Comparison of ENCODE assay signal across 1 cellular context in the genomic region with DNA sequence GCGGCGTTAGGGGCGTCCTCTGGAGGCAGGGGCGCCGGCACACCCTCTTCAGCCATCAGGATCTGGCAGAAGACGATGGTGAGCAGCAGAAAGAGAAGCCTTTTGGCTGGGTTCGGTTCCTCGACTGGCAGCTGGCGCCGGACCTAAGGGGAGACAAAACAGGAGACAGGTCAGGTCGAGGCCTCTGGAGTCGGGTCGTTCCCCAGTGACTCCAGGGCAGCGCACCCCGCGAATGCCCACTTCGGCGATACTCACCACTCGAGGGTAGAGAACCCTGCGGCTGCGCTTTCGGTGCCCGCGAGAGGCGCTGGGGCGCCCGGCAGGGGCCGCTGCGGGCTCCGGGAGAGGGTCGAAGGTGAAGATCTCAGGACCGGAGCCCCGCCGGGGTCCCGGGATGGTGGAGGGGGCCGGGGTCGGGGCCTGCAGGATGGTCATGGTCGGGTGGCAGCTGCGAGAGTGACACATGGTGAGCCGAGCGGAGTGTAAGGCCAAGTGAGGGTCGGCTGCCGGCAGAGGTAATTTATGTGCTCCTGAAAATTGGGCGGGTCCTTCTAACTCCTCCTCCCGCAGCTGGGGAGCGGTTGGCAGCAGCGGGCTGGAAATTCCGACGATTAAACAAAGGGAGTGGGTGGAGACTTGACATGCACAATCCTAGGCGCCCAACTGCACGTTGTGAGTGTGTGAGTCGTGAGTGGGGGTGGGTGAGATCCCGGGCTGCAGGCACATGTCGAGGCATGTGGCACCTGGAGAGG.
TF ChIP-seq lines count a peak whose summit lies in the region.

A gene with protein sequence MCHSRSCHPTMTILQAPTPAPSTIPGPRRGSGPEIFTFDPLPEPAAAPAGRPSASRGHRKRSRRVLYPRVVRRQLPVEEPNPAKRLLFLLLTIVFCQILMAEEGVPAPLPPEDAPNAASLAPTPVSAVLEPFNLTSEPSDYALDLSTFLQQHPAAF (minus strand): TSS at position 494 of the 752 bp plus-strand sequence. CDS start 29 bp downstream, at position 465.

TF ChIP-seq in HepG2, 621 proteins besides CTCF, POLR2A, EP300 and RAD21 (continued from another document and continues in another):
- TF ChIP-seq, protein P1, sequence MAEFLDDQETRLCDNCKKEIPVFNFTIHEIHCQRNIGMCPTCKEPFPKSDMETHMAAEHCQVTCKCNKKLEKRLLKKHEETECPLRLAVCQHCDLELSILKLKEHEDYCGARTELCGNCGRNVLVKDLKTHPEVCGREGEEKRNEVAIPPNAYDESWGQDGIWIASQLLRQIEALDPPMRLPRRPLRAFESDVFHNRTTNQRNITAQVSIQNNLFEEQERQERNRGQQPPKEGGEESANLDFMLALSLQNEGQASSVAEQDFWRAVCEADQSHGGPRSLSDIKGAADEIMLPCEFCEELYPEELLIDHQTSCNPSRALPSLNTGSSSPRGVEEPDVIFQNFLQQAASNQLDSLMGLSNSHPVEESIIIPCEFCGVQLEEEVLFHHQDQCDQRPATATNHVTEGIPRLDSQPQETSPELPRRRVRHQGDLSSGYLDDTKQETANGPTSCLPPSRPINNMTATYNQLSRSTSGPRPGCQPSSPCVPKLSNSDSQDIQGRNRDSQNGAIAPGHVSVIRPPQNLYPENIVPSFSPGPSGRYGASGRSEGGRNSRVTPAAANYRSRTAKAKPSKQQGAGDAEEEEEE (CRISPR knock-in tag; IDR thresholded peaks at IDR 0.05; ENCODE audit: borderline replicate concordance): peak; percentile 23; the same call in 1 of the 2 replicates
- TF ChIP-seq PAX8 (CRISPR knock-in tag; IDR thresholded peaks at IDR 0.05; ENCODE audit: borderline replicate concordance) (no peak), FOSL1 (CRISPR knock-in tag; IDR thresholded peaks at IDR 0.05; ENCODE audit: borderline replicate concordance) (peak; percentile 34; the same call in 1 of the 2 replicates), ZNF180 (CRISPR knock-in tag; IDR thresholded peaks at IDR 0.05; ENCODE audit: borderline replicate concordance, low read depth) (no peak), ZNF780A (CRISPR knock-in tag; IDR thresholded peaks at IDR 0.05) (no peak; the same call in 1 of the 2 replicates), ZNF251 (CRISPR knock-in tag; IDR thresholded peaks at IDR 0.05) (no peak), ZNF350 (CRISPR knock-in tag; IDR thresholded peaks at IDR 0.05; ENCODE audit: borderline replicate concordance, low read depth) (peak; percentile 74; the same call in 1 of the 2 replicates), SOX6 (IDR thresholded peaks at IDR 0.05) (no peak), SOX6 (CRISPR knock-in tag; IDR thresholded peaks at IDR 0.05) (peak; percentile 89), ZNF124 (CRISPR knock-in tag; IDR thresholded peaks at IDR 0.05) (peak; percentile 87; the same call in 1 of the 2 replicates), ZBTB7B (CRISPR knock-in tag; IDR thresholded peaks at IDR 0.05) (peak; percentile 94), KDM1A (CRISPR knock-in tag; IDR thresholded peaks at IDR 0.05) (0 out of 2 replicates have a peak, but pooled peaks have one; percentile 50), ZNF44 (CRISPR knock-in tag; IDR thresholded peaks at IDR 0.05) (no peak), TBX3 (IDR thresholded peaks at IDR 0.05; ENCODE audit: borderline replicate concordance) (no peak; the same call in 1 of the 2 replicates), ZNF619 (CRISPR knock-in tag; IDR thresholded peaks at IDR 0.05) (peak; percentile 50; the same call in 1 of the 2 replicates), DNMT1 (CRISPR knock-in tag; IDR thresholded peaks at IDR 0.05) (no peak; the same call in 1 of the 2 replicates), ZNF333 (CRISPR knock-in tag; IDR thresholded peaks at IDR 0.05; ENCODE audit: borderline replicate concordance) (peak; percentile 95), ZNF773 (CRISPR knock-in tag; IDR thresholded peaks at IDR 0.05; ENCODE audit: borderline replicate concordance) (no peak; the same call in 1 of the 2 replicates), REPIN1 (CRISPR knock-in tag; IDR thresholded peaks at IDR 0.05; ENCODE audit: borderline replicate concordance, low read depth) (peak; percentile 46; the same call in 1 of the 2 replicates), KLF6 (CRISPR knock-in tag; IDR thresholded peaks at IDR 0.05) (peak; percentile 90), TGIF2 (CRISPR knock-in tag; IDR thresholded peaks at IDR 0.05) (peak; percentile 94), NAIF1 (CRISPR knock-in tag; IDR thresholded peaks at IDR 0.05; ENCODE audit: borderline replicate concordance) (peak; percentile 69; the same call in 1 of the 2 replicates), ZNF792 (CRISPR knock-in tag; IDR thresholded peaks at IDR 0.05) (peak; percentile 97), SMC3 (IDR thresholded peaks at IDR 0.05; ENCODE audit: low read length) (peak; percentile 13; the same call in 1 of the 2 replicates)
- TF ChIP-seq, protein P2, sequence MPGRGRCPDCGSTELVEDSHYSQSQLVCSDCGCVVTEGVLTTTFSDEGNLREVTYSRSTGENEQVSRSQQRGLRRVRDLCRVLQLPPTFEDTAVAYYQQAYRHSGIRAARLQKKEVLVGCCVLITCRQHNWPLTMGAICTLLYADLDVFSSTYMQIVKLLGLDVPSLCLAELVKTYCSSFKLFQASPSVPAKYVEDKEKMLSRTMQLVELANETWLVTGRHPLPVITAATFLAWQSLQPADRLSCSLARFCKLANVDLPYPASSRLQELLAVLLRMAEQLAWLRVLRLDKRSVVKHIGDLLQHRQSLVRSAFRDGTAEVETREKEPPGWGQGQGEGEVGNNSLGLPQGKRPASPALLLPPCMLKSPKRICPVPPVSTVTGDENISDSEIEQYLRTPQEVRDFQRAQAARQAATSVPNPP (CRISPR knock-in tag; IDR thresholded peaks at IDR 0.05): peak; percentile 88; the same call in 1 of the 2 replicates
- TF ChIP-seq, protein P3, sequence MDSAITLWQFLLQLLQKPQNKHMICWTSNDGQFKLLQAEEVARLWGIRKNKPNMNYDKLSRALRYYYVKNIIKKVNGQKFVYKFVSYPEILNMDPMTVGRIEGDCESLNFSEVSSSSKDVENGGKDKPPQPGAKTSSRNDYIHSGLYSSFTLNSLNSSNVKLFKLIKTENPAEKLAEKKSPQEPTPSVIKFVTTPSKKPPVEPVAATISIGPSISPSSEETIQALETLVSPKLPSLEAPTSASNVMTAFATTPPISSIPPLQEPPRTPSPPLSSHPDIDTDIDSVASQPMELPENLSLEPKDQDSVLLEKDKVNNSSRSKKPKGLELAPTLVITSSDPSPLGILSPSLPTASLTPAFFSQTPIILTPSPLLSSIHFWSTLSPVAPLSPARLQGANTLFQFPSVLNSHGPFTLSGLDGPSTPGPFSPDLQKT (CRISPR knock-in tag; IDR thresholded peaks at IDR 0.05; ENCODE audit: borderline replicate concordance): peak; percentile 31; the same call in 1 of the 2 replicates
- TF ChIP-seq, protein P4, sequence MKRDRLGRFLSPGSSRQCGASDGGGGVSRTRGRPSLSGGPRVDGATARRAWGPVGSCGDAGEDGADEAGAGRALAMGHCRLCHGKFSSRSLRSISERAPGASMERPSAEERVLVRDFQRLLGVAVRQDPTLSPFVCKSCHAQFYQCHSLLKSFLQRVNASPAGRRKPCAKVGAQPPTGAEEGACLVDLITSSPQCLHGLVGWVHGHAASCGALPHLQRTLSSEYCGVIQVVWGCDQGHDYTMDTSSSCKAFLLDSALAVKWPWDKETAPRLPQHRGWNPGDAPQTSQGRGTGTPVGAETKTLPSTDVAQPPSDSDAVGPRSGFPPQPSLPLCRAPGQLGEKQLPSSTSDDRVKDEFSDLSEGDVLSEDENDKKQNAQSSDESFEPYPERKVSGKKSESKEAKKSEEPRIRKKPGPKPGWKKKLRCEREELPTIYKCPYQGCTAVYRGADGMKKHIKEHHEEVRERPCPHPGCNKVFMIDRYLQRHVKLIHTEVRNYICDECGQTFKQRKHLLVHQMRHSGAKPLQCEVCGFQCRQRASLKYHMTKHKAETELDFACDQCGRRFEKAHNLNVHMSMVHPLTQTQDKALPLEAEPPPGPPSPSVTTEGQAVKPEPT (CRISPR knock-in tag; IDR thresholded peaks at IDR 0.05; ENCODE audit: low read depth): no peak
- TF ChIP-seq, protein P5, sequence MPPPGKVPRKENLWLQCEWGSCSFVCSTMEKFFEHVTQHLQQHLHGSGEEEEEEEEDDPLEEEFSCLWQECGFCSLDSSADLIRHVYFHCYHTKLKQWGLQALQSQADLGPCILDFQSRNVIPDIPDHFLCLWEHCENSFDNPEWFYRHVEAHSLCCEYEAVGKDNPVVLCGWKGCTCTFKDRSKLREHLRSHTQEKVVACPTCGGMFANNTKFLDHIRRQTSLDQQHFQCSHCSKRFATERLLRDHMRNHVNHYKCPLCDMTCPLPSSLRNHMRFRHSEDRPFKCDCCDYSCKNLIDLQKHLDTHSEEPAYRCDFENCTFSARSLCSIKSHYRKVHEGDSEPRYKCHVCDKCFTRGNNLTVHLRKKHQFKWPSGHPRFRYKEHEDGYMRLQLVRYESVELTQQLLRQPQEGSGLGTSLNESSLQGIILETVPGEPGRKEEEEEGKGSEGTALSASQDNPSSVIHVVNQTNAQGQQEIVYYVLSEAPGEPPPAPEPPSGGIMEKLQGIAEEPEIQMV (CRISPR knock-in tag; IDR thresholded peaks at IDR 0.05; ENCODE audit: low read depth): no peak; the same call in 1 of the 2 replicates
- TF ChIP-seq, protein P6, sequence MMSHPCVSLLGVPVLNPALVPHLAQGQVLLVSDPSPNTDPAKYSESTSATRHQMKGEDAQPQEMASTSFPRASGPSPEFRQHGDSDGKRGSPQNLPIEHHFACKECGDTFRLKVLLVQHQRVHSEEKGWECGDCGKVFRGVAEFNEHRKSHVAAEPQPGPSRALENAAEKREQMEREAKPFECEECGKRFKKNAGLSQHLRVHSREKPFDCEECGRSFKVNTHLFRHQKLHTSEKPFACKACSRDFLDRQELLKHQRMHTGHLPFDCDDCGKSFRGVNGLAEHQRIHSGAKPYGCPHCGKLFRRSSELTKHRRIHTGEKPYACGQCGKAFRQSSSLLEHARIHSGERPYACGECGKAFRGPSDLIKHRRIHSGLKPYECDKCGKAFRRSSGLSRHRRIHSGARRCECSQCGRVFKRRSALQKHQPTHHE (CRISPR knock-in tag; IDR thresholded peaks at IDR 0.05; ENCODE audit: borderline replicate concordance): peak; percentile 81; the same call in 1 of the 2 replicates
- TF ChIP-seq, protein P7, sequence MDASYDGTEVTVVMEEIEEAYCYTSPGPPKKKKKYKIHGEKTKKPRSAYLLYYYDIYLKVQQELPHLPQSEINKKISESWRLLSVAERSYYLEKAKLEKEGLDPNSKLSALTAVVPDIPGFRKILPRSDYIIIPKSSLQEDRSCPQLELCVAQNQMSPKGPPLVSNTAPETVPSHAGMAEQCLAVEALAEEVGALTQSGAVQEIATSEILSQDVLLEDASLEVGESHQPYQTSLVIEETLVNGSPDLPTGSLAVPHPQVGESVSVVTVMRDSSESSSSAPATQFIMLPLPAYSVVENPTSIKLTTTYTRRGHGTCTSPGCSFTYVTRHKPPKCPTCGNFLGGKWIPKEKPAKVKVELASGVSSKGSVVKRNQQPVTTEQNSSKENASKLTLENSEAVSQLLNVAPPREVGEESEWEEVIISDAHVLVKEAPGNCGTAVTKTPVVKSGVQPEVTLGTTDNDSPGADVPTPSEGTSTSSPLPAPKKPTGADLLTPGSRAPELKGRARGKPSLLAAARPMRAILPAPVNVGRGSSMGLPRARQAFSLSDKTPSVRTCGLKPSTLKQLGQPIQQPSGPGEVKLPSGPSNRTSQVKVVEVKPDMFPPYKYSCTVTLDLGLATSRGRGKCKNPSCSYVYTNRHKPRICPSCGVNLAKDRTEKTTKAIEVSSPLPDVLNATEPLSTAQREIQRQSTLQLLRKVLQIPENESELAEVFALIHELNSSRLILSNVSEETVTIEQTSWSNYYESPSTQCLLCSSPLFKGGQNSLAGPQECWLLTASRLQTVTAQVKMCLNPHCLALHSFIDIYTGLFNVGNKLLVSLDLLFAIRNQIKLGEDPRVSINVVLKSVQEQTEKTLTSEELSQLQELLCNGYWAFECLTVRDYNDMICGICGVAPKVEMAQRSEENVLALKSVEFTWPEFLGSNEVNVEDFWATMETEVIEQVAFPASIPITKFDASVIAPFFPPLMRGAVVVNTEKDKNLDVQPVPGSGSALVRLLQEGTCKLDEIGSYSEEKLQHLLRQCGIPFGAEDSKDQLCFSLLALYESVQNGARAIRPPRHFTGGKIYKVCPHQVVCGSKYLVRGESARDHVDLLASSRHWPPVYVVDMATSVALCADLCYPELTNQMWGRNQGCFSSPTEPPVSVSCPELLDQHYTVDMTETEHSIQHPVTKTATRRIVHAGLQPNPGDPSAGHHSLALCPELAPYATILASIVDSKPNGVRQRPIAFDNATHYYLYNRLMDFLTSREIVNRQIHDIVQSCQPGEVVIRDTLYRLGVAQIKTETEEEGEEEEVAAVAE (CRISPR knock-in tag; IDR thresholded peaks at IDR 0.05; ENCODE audit: borderline replicate concordance): no peak; the same call in 1 of the 2 replicates
- TF ChIP-seq, protein P8, sequence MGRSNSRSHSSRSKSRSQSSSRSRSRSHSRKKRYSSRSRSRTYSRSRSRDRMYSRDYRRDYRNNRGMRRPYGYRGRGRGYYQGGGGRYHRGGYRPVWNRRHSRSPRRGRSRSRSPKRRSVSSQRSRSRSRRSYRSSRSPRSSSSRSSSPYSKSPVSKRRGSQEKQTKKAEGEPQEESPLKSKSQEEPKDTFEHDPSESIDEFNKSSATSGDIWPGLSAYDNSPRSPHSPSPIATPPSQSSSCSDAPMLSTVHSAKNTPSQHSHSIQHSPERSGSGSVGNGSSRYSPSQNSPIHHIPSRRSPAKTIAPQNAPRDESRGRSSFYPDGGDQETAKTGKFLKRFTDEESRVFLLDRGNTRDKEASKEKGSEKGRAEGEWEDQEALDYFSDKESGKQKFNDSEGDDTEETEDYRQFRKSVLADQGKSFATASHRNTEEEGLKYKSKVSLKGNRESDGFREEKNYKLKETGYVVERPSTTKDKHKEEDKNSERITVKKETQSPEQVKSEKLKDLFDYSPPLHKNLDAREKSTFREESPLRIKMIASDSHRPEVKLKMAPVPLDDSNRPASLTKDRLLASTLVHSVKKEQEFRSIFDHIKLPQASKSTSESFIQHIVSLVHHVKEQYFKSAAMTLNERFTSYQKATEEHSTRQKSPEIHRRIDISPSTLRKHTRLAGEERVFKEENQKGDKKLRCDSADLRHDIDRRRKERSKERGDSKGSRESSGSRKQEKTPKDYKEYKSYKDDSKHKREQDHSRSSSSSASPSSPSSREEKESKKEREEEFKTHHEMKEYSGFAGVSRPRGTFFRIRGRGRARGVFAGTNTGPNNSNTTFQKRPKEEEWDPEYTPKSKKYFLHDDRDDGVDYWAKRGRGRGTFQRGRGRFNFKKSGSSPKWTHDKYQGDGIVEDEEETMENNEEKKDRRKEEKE (IDR thresholded peaks at IDR 0.05): no peak
- TF ChIP-seq, protein P9, sequence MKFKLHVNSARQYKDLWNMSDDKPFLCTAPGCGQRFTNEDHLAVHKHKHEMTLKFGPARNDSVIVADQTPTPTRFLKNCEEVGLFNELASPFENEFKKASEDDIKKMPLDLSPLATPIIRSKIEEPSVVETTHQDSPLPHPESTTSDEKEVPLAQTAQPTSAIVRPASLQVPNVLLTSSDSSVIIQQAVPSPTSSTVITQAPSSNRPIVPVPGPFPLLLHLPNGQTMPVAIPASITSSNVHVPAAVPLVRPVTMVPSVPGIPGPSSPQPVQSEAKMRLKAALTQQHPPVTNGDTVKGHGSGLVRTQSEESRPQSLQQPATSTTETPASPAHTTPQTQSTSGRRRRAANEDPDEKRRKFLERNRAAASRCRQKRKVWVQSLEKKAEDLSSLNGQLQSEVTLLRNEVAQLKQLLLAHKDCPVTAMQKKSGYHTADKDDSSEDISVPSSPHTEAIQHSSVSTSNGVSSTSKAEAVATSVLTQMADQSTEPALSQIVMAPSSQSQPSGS (CRISPR knock-in tag; IDR thresholded peaks at IDR 0.05): peak; percentile 62
